10 cellular contexts compared by ENCODE assay signal in the genomic region with DNA sequence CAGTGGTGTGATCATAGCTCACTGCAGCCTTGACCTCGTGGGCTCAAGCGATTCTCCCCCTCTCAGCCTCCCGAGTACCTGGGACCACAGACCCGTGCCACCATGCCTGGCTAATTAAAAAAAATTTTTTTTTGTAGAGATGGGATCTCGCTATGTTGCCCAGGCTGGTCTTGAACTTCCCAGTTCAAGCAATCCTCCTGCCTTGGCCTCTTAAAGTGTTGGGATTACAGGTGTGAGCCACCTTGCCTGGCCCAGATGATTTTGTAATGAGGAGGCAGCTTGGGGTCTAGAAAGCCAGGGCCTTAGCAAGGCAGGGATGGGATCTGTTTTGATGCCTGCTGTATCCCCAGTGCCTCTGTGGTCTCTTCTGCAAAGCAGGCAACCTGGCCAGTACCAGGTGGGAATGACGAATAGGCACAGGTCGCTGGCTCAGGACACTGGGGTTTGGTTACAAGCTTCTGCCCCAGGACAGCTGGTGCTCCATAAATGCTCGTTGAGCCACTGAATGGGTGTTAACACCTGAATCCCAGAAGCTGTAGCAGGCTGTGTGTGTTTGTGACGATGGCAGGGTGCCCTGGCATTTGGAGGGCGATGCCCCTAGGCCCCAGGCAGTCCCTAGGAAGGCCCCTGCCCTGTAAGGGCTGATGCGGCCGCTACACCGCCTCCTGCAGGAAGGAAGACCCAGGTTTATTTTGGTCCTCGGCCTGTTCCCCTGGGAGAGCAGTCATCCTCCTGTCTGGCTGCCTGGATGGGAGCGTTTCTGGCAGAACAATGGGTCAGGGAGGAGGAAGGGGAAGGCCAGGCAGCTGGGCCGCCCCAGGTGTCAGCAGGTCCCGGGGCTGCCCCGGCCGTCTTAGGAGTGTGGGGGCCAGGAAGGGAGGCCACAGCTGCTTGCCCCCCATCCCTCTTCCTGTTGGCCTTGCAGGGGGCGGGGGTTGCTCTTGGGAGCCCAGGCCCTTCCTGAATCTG. TPM values are rescaled to one million over a fixed set of nuclear protein-coding genes. Genes with fewer than 3 reads are reported as not detected.
A peak's percentile ranks its signal among the peaks of the same experiment; 100 is the strongest.
DNase-seq lines count a peak whose midpoint lies in the region; TF ChIP-seq lines count a peak whose summit lies in the region.
"Had no signal": no experiment of that assay in that cellular context is flagged by ENCODE, and none has a peak within 500 bp of the region (broad histone marks: within the 10 kb centered on the region; RNA-seq: fewer than 3 reads in every experiment).

No MANE protein-coding gene starts in this region.

- no peak overlapping the region for H3K9ac ChIP-seq in neuronal stem cell (ENCODE audit: low read depth, low read length, poor library complexity)

- H3K27ac ChIP-seq in neuronal stem cell (replicated peaks; ENCODE audit: low read length) = no peak overlapping the region

- H3K4me3 ChIP-seq in fibroblast of villous mesenchyme (ENCODE audit: low read depth, low read length) (no peak overlapping the region), neuronal stem cell (ENCODE audit: low read length in 2 of 2) (no peak overlapping the region)

- H2BK15ac ChIP-seq in neuronal stem cell (ENCODE audit: low read length) = no peak overlapping the region

- H4K8ac ChIP-seq in neuronal stem cell (ENCODE audit: low read depth, low read length) = no peak overlapping the region

- peaks cover 3 to 4% of the 10 kb centered on the region in 2 donors for H3K36me3 ChIP-seq in neuronal stem cell (replicated peaks in 1 of 2; ENCODE audit: control insufficient read depth in 2 of 2, insufficient read depth in 2 of 2, low read length in 2 of 2)

- WGBS in neuronal stem cell (ENCODE audit: extremely low coverage in 2 of 2, insufficient read length in 2 of 2, insufficient replicate concordance in 1 of 2), 2 donors = no CpG with 5 or more reads among the region's 20 CpGs

- H3K4me1 ChIP-seq in neuronal stem cell (ENCODE audit: control insufficient read depth in 2 of 2, insufficient read depth in 1 of 2, low read depth in 1 of 2, low read length in 2 of 2) = peaks cover 0 to 5% of the 10 kb centered on the region in 2 donors

- peaks cover 3% of the 10 kb centered on the region for H3K79me1 ChIP-seq in neuronal stem cell (ENCODE audit: low read depth, low read length)

- H2BK5ac ChIP-seq in neuronal stem cell (ENCODE audit: low read length) = no peak overlapping the region

- DNase-seq in D341Med (ENCODE audit: low spot score) (peak; percentile 65), fibroblast of villous mesenchyme (ENCODE audit: low read depth) (no peak), neuronal stem cell (ENCODE audit: low spot score) (no peak), NCI-H2227 (lab: John Stamatoyannopoulos, UW; ENCODE audit: unreplicated experiment) (no peak), NOMO-1 treated with DMSO at 0.1 percent for 48 hours (lab: John Stamatoyannopoulos, UW; ENCODE audit: unreplicated experiment) (no peak), MV-4-11 (lab: John Stamatoyannopoulos, UW) (no peak), NCI-H524 (lab: John Stamatoyannopoulos, UW) (no peak)
- DNase-seq: foreskin melanocyte; stimulated activated CD4-positive, alpha-beta T cell treated with anti-CD3 and anti-CD28 coated beads, Interleukin-4, amount 100 ng/mL, for 24 hours had no signal

- peak overlapping the region; percentile 66 for H2BK120ac ChIP-seq in neuronal stem cell (ENCODE audit: low read depth, low read length)

- H4K91ac ChIP-seq in neuronal stem cell (ENCODE audit: low read depth, low read length, poor library complexity) = peak overlapping the region; percentile 43

- TF ChIP-seq CTCF in fibroblast of villous mesenchyme (IDR thresholded peaks at IDR 0.05; ENCODE audit: insufficient read depth, low read depth, low read length) = peak; percentile 7

- H2AFZ ChIP-seq in neuronal stem cell (ENCODE audit: low read length) = peak overlapping the region; percentile 68

- H3K14ac ChIP-seq in neuronal stem cell (ENCODE audit: low read length) = no peak overlapping the region

- no peak overlapping the region for H3K23ac ChIP-seq in neuronal stem cell (ENCODE audit: low read depth, low read length, poor library complexity)

- no peaks in the 10 kb centered on the region for H3K9me3 ChIP-seq in neuronal stem cell (replicated peaks in 1 of 2; ENCODE audit: control insufficient read depth in 2 of 2, insufficient read depth in 1 of 2, low read depth in 1 of 2, low read length in 2 of 2)

- no peaks in the 10 kb centered on the region for H3K27me3 ChIP-seq in neuronal stem cell (ENCODE audit: control insufficient read depth in 3 of 3, insufficient read depth in 3 of 3, low read depth in 1 of 3, low read length in 3 of 3)

- no peak overlapping the region for H3K4ac ChIP-seq in neuronal stem cell (ENCODE audit: low read length)

- peak overlapping the region; percentile 54 for H2AK5ac ChIP-seq in neuronal stem cell (ENCODE audit: low read depth, low read length)

- H2BK12ac ChIP-seq in neuronal stem cell (ENCODE audit: low read length) = no peak overlapping the region

- H3K4me2 ChIP-seq in neuronal stem cell (ENCODE audit: insufficient read depth, low read length, poor library complexity, severe bottlenecking) = no peak overlapping the region

- peak overlapping the region; percentile 9 for H3K18ac ChIP-seq in neuronal stem cell (ENCODE audit: low read length)

TF ChIP-seq in PFSK-1, 5 proteins besides CTCF, POLR2A, EP300 and RAD21:
- peak; percentile 45 for TF ChIP-seq FOXP2 (optimal IDR thresholded peaks at IDR 0.05; ENCODE audit: borderline replicate concordance, extremely low read depth, extremely low read length, insufficient read depth)
- TF ChIP-seq, protein P1, sequence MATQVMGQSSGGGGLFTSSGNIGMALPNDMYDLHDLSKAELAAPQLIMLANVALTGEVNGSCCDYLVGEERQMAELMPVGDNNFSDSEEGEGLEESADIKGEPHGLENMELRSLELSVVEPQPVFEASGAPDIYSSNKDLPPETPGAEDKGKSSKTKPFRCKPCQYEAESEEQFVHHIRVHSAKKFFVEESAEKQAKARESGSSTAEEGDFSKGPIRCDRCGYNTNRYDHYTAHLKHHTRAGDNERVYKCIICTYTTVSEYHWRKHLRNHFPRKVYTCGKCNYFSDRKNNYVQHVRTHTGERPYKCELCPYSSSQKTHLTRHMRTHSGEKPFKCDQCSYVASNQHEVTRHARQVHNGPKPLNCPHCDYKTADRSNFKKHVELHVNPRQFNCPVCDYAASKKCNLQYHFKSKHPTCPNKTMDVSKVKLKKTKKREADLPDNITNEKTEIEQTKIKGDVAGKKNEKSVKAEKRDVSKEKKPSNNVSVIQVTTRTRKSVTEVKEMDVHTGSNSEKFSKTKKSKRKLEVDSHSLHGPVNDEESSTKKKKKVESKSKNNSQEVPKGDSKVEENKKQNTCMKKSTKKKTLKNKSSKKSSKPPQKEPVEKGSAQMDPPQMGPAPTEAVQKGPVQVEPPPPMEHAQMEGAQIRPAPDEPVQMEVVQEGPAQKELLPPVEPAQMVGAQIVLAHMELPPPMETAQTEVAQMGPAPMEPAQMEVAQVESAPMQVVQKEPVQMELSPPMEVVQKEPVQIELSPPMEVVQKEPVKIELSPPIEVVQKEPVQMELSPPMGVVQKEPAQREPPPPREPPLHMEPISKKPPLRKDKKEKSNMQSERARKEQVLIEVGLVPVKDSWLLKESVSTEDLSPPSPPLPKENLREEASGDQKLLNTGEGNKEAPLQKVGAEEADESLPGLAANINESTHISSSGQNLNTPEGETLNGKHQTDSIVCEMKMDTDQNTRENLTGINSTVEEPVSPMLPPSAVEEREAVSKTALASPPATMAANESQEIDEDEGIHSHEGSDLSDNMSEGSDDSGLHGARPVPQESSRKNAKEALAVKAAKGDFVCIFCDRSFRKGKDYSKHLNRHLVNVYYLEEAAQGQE (IDR thresholded peaks at IDR 0.05; ENCODE audit: insufficient read depth in 1 of 2, low read depth in 2 of 2, low read length in 2 of 2) = no peak

RNA-seq across cellular contexts. Expression of gene TNFAIP8L1, which starts 8.6 kb away (rescaled TPM):
- polyA plus RNA-seq in PFSK-1 (2012; ENCODE audit: insufficient read length, low read depth) = 6.4 TPM
- total RNA-seq in fibroblast of villous mesenchyme = 4.2 and 4.3 TPM in 2 replicates
- 15.5 TPM for polyA plus RNA-seq in neuronal stem cell (2013, experiment 1 of 2)
- 15.7 TPM for polyA plus RNA-seq in neuronal stem cell (2013, experiment 2 of 2)

RNA-seq across cellular contexts. Expression of gene MYDGF, which starts 22.2 kb away (rescaled TPM):
- 451 TPM for polyA plus RNA-seq in PFSK-1 (2012; ENCODE audit: insufficient read length, low read depth)
- total RNA-seq in fibroblast of villous mesenchyme = 179 and 205 TPM in 2 replicates
- polyA plus RNA-seq in neuronal stem cell (2013, experiment 1 of 2) = 33.5 TPM
- 33.9 TPM for polyA plus RNA-seq in neuronal stem cell (2013, experiment 2 of 2)
